In the genomic region with DNA sequence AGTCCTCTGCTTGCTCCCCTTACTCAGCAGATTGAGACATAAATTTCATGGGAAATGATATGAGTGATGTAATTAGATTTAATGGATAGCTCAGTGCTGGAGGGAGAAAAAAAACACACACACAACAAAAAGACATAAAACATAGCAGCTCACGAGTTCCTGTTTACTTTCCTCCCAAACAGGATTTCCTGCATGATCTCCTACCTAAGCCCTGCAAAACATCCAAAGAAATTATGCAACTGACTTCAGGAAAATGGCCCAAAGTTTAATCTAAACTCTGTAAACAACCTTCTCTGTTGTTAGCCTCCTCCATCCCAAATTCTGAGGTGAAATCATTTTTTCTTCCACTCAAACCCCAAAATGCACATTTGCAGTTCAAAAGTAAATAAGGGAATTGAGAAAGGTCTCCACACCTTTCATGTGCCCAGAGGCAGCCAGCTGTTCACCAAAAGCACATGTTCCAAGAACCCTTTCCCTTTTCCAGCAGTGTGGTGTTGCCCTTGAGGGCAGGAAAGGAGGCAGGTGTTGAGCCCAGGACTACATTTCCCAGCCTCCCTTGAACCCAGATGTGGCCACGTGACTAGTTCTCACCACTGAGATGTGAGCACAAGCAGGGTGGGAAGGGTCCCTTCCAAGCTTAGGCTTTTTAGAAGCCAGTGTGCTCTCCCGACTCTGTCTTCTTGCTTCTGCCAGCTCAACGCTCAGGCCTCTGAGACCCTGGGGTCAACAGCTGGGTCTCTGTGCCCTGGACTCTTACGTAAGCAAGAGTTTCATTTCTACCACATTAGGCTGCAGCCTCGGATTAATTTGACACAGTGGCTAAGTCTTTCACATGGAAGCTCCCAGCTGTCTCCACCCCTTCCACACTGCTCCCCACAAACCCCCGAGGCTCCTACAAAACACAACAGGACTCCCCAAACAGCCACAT, we compare ENCODE assay signal across 2 cellular contexts.
TF ChIP-seq lines count a peak whose summit lies in the region.

No MANE protein-coding gene starts in this region.

TF ChIP-seq in Ishikawa, 13 proteins besides CTCF, POLR2A, EP300 and RAD21 (continued from another document):
- TF ChIP-seq, protein P1, sequence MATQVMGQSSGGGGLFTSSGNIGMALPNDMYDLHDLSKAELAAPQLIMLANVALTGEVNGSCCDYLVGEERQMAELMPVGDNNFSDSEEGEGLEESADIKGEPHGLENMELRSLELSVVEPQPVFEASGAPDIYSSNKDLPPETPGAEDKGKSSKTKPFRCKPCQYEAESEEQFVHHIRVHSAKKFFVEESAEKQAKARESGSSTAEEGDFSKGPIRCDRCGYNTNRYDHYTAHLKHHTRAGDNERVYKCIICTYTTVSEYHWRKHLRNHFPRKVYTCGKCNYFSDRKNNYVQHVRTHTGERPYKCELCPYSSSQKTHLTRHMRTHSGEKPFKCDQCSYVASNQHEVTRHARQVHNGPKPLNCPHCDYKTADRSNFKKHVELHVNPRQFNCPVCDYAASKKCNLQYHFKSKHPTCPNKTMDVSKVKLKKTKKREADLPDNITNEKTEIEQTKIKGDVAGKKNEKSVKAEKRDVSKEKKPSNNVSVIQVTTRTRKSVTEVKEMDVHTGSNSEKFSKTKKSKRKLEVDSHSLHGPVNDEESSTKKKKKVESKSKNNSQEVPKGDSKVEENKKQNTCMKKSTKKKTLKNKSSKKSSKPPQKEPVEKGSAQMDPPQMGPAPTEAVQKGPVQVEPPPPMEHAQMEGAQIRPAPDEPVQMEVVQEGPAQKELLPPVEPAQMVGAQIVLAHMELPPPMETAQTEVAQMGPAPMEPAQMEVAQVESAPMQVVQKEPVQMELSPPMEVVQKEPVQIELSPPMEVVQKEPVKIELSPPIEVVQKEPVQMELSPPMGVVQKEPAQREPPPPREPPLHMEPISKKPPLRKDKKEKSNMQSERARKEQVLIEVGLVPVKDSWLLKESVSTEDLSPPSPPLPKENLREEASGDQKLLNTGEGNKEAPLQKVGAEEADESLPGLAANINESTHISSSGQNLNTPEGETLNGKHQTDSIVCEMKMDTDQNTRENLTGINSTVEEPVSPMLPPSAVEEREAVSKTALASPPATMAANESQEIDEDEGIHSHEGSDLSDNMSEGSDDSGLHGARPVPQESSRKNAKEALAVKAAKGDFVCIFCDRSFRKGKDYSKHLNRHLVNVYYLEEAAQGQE (IDR thresholded peaks at IDR 0.05; ENCODE audit: low read depth): no peak
- TF ChIP-seq NFIC (IDR thresholded peaks at IDR 0.05) (no peak), TEAD4 (IDR thresholded peaks at IDR 0.05) (no peak), CREB1 (IDR thresholded peaks at IDR 0.05; ENCODE audit: low read depth) (no peak)

TF ChIP-seq in K562, 482 proteins besides CTCF, POLR2A, EP300 and RAD21 (continued from another document):
- TF ChIP-seq E2F1 (CRISPR knock-in tag; IDR thresholded peaks at IDR 0.05) (no peak), RAD51 (IDR thresholded peaks at IDR 0.05; ENCODE audit: borderline replicate concordance, low read depth) (peak; percentile 90), ZNF75A (CRISPR knock-in tag; IDR thresholded peaks at IDR 0.05) (no peak), TOE1 (IDR thresholded peaks at IDR 0.05; ENCODE audit: borderline replicate concordance) (peak; percentile 82), TOE1 (CRISPR knock-in tag; IDR thresholded peaks at IDR 0.05; ENCODE audit: borderline replicate concordance, low read depth) (no peak), USF1 (CRISPR knock-in tag; IDR thresholded peaks at IDR 0.05) (peak; percentile 88), CGGBP1 (CRISPR knock-in tag; IDR thresholded peaks at IDR 0.05) (no peak), NELFE (IDR thresholded peaks at IDR 0.05; ENCODE audit: insufficient read depth, insufficient read length) (no peak), HCFC1 (IDR thresholded peaks at IDR 0.05; ENCODE audit: low read depth, low read length) (peak; percentile 86), ZNF518B (CRISPR knock-in tag; IDR thresholded peaks at IDR 0.05) (no peak), GABPA (tag; conservative IDR thresholded peaks at IDR 0.05; ENCODE audit: low read depth) (no peak), CBFA2T2 (conservative IDR thresholded peaks at IDR 0.05) (peak; percentile 40), TEAD2 (tag; IDR thresholded peaks at IDR 0.05) (no peak), NR2F6 (CRISPR knock-in tag; IDR thresholded peaks at IDR 0.05) (no peak), SIX5 (IDR thresholded peaks at IDR 0.05; ENCODE audit: borderline replicate concordance in 1 of 2, insufficient read depth in 1 of 2, low read depth in 1 of 2, low read length in 2 of 2) (peak; percentile 31 to 54; a peak in 3 of 4 replicates), KLF10 (CRISPR knock-in tag; IDR thresholded peaks at IDR 0.05) (no peak), JUND (IDR thresholded peaks at IDR 0.05; ENCODE audit: borderline replicate concordance, low read depth, low read length) (no peak), JUND (tag; IDR thresholded peaks at IDR 0.05; ENCODE audit: borderline replicate concordance, low read depth, low read length) (no peak), NFYB (IDR thresholded peaks at IDR 0.05; ENCODE audit: extremely low read depth, insufficient read length) (peak; percentile 35)
- TF ChIP-seq, protein P2, sequence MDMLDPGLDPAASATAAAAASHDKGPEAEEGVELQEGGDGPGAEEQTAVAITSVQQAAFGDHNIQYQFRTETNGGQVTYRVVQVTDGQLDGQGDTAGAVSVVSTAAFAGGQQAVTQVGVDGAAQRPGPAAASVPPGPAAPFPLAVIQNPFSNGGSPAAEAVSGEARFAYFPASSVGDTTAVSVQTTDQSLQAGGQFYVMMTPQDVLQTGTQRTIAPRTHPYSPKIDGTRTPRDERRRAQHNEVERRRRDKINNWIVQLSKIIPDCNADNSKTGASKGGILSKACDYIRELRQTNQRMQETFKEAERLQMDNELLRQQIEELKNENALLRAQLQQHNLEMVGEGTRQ (CRISPR knock-in tag; IDR thresholded peaks at IDR 0.05): peak; percentile 95
- TF ChIP-seq, protein P3, sequence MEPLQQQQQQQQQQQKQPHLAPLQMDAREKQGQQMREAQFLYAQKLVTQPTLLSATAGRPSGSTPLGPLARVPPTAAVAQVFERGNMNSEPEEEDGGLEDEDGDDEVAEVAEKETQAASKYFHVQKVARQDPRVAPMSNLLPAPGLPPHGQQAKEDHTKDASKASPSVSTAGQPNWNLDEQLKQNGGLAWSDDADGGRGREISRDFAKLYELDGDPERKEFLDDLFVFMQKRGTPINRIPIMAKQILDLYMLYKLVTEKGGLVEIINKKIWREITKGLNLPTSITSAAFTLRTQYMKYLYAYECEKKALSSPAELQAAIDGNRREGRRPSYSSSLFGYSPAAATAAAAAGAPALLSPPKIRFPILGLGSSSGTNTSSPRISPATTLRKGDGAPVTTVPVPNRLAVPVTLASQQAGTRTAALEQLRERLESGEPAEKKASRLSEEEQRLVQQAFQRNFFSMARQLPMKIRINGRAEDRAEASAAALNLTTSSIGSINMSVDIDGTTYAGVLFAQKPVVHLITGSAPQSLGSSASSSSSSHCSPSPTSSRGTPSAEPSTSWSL (CRISPR knock-in tag; IDR thresholded peaks at IDR 0.05; ENCODE audit: borderline replicate concordance): no peak
- TF ChIP-seq, protein P4, sequence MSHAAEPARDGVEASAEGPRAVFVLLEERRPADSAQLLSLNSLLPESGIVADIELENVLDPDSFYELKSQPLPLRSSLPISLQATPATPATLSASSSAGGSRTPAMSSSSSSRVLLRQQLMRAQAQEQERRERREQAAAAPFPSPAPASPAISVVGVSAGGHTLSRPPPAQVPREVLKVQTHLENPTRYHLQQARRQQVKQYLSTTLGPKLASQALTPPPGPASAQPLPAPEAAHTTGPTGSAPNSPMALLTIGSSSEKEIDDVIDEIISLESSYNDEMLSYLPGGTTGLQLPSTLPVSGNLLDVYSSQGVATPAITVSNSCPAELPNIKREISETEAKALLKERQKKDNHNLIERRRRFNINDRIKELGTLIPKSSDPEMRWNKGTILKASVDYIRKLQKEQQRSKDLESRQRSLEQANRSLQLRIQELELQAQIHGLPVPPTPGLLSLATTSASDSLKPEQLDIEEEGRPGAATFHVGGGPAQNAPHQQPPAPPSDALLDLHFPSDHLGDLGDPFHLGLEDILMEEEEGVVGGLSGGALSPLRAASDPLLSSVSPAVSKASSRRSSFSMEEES (CRISPR knock-in tag; IDR thresholded peaks at IDR 0.05): peak; percentile 57
